ENCODE assay signal across 8 cellular contexts in genomic region chr22:45001653-45002052, GRCh38. TPM values are rescaled to one million over a fixed set of nuclear protein-coding genes. Genes with fewer than 3 reads are reported as not detected.
"Had no signal": no experiment of that assay in that cellular context is flagged by ENCODE, and none has a peak within 500 bp of the region (broad histone marks: within the 10 kb centered on the region; RNA-seq: fewer than 3 reads in every experiment).

No MANE protein-coding gene starts in this region.

- ATAC-seq: HepG2, K562 had no signal

- DNase-seq: IMR-90, KBM-7, KG1 had no signal

- H3K36me3 Mint-ChIP-seq: IgD-negative memory B cell had no signal

- H3K4me3 ChIP-seq: K562 had no signal

- H3K27ac ChIP-seq: HL-60 had no signal

RNA-seq across cellular contexts. Expression of gene PHF21B, which starts 8.2 kb away (rescaled TPM):
- total RNA-seq: HepG2, HT-29, IMR-90, K562 had no signal
- polyA plus RNA-seq: HepG2, IgD-negative memory B cell had no signal
